20 cellular contexts compared by ENCODE assay signal in the genomic region with DNA sequence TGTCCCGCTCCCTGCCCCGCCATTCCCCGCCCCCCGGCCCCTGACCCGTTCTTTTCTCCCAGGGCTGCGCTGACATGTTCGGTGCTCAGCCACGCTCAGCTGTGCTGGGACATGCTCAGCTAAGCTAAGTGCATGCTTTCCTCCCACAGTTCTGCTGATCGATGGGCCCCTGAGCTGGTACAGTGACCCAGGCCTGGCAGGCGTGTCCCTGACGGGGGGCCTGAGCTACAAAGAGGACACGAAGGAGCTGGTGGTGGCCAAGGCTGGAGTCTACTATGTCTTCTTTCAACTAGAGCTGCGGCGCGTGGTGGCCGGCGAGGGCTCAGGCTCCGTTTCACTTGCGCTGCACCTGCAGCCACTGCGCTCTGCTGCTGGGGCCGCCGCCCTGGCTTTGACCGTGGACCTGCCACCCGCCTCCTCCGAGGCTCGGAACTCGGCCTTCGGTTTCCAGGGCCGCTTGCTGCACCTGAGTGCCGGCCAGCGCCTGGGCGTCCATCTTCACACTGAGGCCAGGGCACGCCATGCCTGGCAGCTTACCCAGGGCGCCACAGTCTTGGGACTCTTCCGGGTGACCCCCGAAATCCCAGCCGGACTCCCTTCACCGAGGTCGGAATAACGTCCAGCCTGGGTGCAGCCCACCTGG. TPM values are rescaled to one million over a fixed set of nuclear protein-coding genes. Genes with fewer than 3 reads are reported as not detected.
DNase-seq lines count a peak whose midpoint lies in the region; ATAC-seq, FAIRE-seq and TF ChIP-seq lines count a peak whose summit lies in the region.
"Had no signal": no experiment of that assay in that cellular context is flagged by ENCODE, and none has a peak within 500 bp of the region (broad histone marks: within the 10 kb centered on the region; RNA-seq: fewer than 3 reads in every experiment).

No MANE protein-coding gene starts in this region.

- H3K4me1 Mint-ChIP-seq in central memory CD8-positive, alpha-beta T cell = peaks cover 58% of the 10 kb centered on the region
- H3K4me1 Mint-ChIP-seq in stimulated activated effector memory CD8-positive, alpha-beta T cell treated with anti-CD3 and anti-CD28 coated beads, Interleukin-12 subunit alpha, Interleukin-12 subunit beta, amount 100 ng/mL, for 72 hours = peaks cover 62% of the 10 kb centered on the region
- peaks cover 39 to 56% of the 10 kb centered on the region in 2 donors for H3K4me1 Mint-ChIP-seq in stimulated activated naive B cell treated with anti-CD40 and anti-IgM and Interleukin-4, amounts not matched to agents 10 μg/mL and 1 μg/mL and 100 μg/mL, for 72 hours

- dilution Hi-C loops in keratinocyte (cut with MboI; ENCODE audit: extremely low pct_ligation_motif_present, low sequenced_read_pairs) = no loop called here

- FAIRE-seq in keratinocyte (lab: Jason Lieb, UNC) = no peak
- FAIRE-seq: HepG2 had no signal

- H3K27ac Mint-ChIP-seq in central memory CD8-positive, alpha-beta T cell (ENCODE audit: low read depth) = no peak overlapping the region
- H3K27ac Mint-ChIP-seq in stimulated activated effector memory CD8-positive, alpha-beta T cell treated with anti-CD3 and anti-CD28 coated beads, Interleukin-12 subunit alpha, Interleukin-12 subunit beta, amount 100 ng/mL, for 72 hours = no peak overlapping the region
- no peak overlapping the region for H3K27ac Mint-ChIP-seq in stimulated activated naive B cell treated with anti-CD40 and anti-IgM and Interleukin-4, amounts not matched to agents 10 μg/mL and 1 μg/mL and 100 μg/mL, for 72 hours
- H3K27ac Mint-ChIP-seq: activated CD4-positive, alpha-beta T cell treated with anti-CD3 and anti-CD28 coated beads, Interleukin-2, amount 10 ng/mL, durations not matched to agents 7 days and 5 days had no signal

- H3K4me3 Mint-ChIP-seq in central memory CD8-positive, alpha-beta T cell = peak overlapping the region; percentile 33
- H3K4me3 Mint-ChIP-seq in stimulated activated effector memory CD8-positive, alpha-beta T cell treated with anti-CD3 and anti-CD28 coated beads, Interleukin-12 subunit alpha, Interleukin-12 subunit beta, amount 100 ng/mL, for 72 hours = peak overlapping the region; percentile 38
- H3K4me3 Mint-ChIP-seq in stimulated activated naive B cell treated with anti-CD40 and anti-IgM and Interleukin-4, amounts not matched to agents 10 μg/mL and 1 μg/mL and 100 μg/mL, for 72 hours = no peak overlapping the region
- H3K4me3 Mint-ChIP-seq: activated CD4-positive, alpha-beta T cell treated with anti-CD3 and anti-CD28 coated beads, Interleukin-2, amount 10 ng/mL, durations not matched to agents 7 days and 5 days had no signal

- H3K9me3 Mint-ChIP-seq in central memory CD8-positive, alpha-beta T cell = no peaks in the 10 kb centered on the region
- H3K9me3 Mint-ChIP-seq in stimulated activated effector memory CD8-positive, alpha-beta T cell treated with anti-CD3 and anti-CD28 coated beads, Interleukin-12 subunit alpha, Interleukin-12 subunit beta, amount 100 ng/mL, for 72 hours = no peaks in the 10 kb centered on the region
- peaks cover 6 to 8% of the 10 kb centered on the region in 2 donors for H3K9me3 Mint-ChIP-seq in stimulated activated naive B cell treated with anti-CD40 and anti-IgM and Interleukin-4, amounts not matched to agents 10 μg/mL and 1 μg/mL and 100 μg/mL, for 72 hours

- H3K4me3 ChIP-seq in H7 (ENCODE audit: insufficient read depth, low read depth, low read length) (peak overlapping the region; percentile 10; the same call in 1 of the 2 replicates), keratinocyte (ENCODE audit: control insufficient read depth in 2 of 3, extremely low read depth in 1 of 3, insufficient read depth in 2 of 3, low read depth in 1 of 3, low read length in 3 of 3) (peak overlapping the region in 1 of 3 experiments; percentile 22)
- H3K4me3 ChIP-seq: left ventricle myocardium inferior, ovary, uterus had no signal

- H3K27ac ChIP-seq in keratinocyte (ENCODE audit: control insufficient read depth, insufficient read depth, low read length) = no peak overlapping the region
- H3K27ac ChIP-seq: left ventricle myocardium inferior, ovary, uterus had no signal

- DNase-seq in H7 = peak; percentile 80
- no peak for DNase-seq in central memory CD8-positive, alpha-beta T cell (ENCODE audit: low spot score in 2 of 2)
- DNase-seq in keratinocyte (ENCODE audit: low read depth, low spot score) = no peak
- DNase-seq in stimulated activated effector memory CD8-positive, alpha-beta T cell treated with anti-CD3 and anti-CD28 coated beads, Interleukin-12 subunit alpha, Interleukin-12 subunit beta, amount 100 ng/mL, for 72 hours (ENCODE audit: low spot score in 2 of 2) = no peak
- no peak for DNase-seq in RKO (ENCODE audit: low spot score)
- no peak for DNase-seq in stimulated activated naive B cell treated with anti-CD40 and anti-IgM and Interleukin-4, amounts not matched to agents 10 μg/mL and 1 μg/mL and 100 μg/mL, for 72 hours
- DNase-seq: activated CD4-positive, alpha-beta T cell treated with anti-CD3 and anti-CD28 coated beads, Interleukin-2, amount 10 ng/mL, durations not matched to agents 7 days and 5 days; activated gamma-delta T cell treated with Interleukin-2 at 50 U/mL for 16 hours; anterior cingulate cortex; cerebellar nuclear complex; COR-L47; left ventricle myocardium inferior; NCI-H187 treated with DMSO at 0.1 percent for 48 hours; NCI-H345; ovary; stimulated activated CD4-positive, alpha-beta T cell treated with anti-CD3 and anti-CD28 coated beads, Interleukin-4, amount 100 ng/mL, for 1 hour; SW 1271; uterus had no signal

- H3K9me1 ChIP-seq in keratinocyte (ENCODE audit: control insufficient read depth, extremely low read depth, insufficient read depth, low read length) = no peaks in the 10 kb centered on the region

- no peak for TF ChIP-seq CTCF in keratinocyte (optimal IDR thresholded peaks at IDR 0.05 in 1 of 3, IDR thresholded peaks at IDR 0.05 in 1 of 3, conservative IDR thresholded peaks at IDR 0.05 in 1 of 3; ENCODE audit: extremely low read depth in 1 of 3, insufficient read depth in 2 of 3, low read length in 3 of 3)

- H2AFZ ChIP-seq in keratinocyte (ENCODE audit: control insufficient read depth, low read length) = no peak overlapping the region

- peaks cover 25% of the 10 kb centered on the region for H3K36me3 Mint-ChIP-seq in central memory CD8-positive, alpha-beta T cell (ENCODE audit: insufficient read depth)
- peaks cover 64% of the 10 kb centered on the region for H3K36me3 Mint-ChIP-seq in stimulated activated effector memory CD8-positive, alpha-beta T cell treated with anti-CD3 and anti-CD28 coated beads, Interleukin-12 subunit alpha, Interleukin-12 subunit beta, amount 100 ng/mL, for 72 hours
- H3K36me3 Mint-ChIP-seq in stimulated activated naive B cell treated with anti-CD40 and anti-IgM and Interleukin-4, amounts not matched to agents 10 μg/mL and 1 μg/mL and 100 μg/mL, for 72 hours = peaks cover 37 to 41% of the 10 kb centered on the region in 2 donors

- H4K20me1 ChIP-seq in keratinocyte (ENCODE audit: control insufficient read depth, extremely low read depth, insufficient read depth, low read length) = no peaks in the 10 kb centered on the region

- peaks cover 48% of the 10 kb centered on the region for H3K27me3 ChIP-seq in H7 (ENCODE audit: control insufficient read depth, insufficient read depth, low read length)
- no peaks in the 10 kb centered on the region for H3K27me3 ChIP-seq in keratinocyte (ENCODE audit: control insufficient read depth, extremely low read depth, insufficient read depth, low read length)
- H3K27me3 ChIP-seq: ovary had no signal

- peaks cover 37% of the 10 kb centered on the region for H3K4me1 ChIP-seq in keratinocyte (ENCODE audit: control insufficient read depth, extremely low read depth, insufficient read depth, low read length)

- no peak overlapping the region for H3K9ac ChIP-seq in keratinocyte (ENCODE audit: control insufficient read depth, extremely low read depth, insufficient read depth, low read length)

- H3K4me2 ChIP-seq in keratinocyte (ENCODE audit: control insufficient read depth, extremely low read depth, insufficient read depth, low read depth, low read length) = peak overlapping the region; percentile 16

- H3K9me3 ChIP-seq in keratinocyte (ENCODE audit: control insufficient read depth, low read depth, low read length) = no peaks in the 10 kb centered on the region
- H3K9me3 ChIP-seq: uterus had no signal

- H3K36me3 ChIP-seq in H7 (replicated peaks; ENCODE audit: control insufficient read depth, insufficient read depth, low read length) = peaks cover 3% of the 10 kb centered on the region
- peaks cover 11 to 16% of the 10 kb centered on the region in 2 experiments for H3K36me3 ChIP-seq in keratinocyte (ENCODE audit: control insufficient read depth in 2 of 2, extremely low read depth in 1 of 2, insufficient read depth in 2 of 2, low read length in 2 of 2)
- H3K36me3 ChIP-seq: ovary, uterus had no signal

- no peak for ATAC-seq in central memory CD8-positive, alpha-beta T cell (replicated peaks; ENCODE audit: extremely low read depth, poor library complexity, severe bottlenecking)
- ATAC-seq in stimulated activated effector memory CD8-positive, alpha-beta T cell treated with anti-CD3 and anti-CD28 coated beads, Interleukin-12 subunit alpha, Interleukin-12 subunit beta, amount 100 ng/mL, for 72 hours = no peak
- ATAC-seq in HG02870 (IDR thresholded peaks at IDR 0.05; ENCODE audit: unreplicated experiment) = no peak
- no peak for ATAC-seq in stimulated activated naive B cell treated with anti-CD40 and anti-IgM and Interleukin-4, amounts not matched to agents 10 μg/mL and 1 μg/mL and 100 μg/mL, for 72 hours (replicated peaks)
- ATAC-seq: HepG2 had no signal

- peaks cover 35% of the 10 kb centered on the region for H3K79me2 ChIP-seq in keratinocyte (ENCODE audit: control insufficient read depth, insufficient read depth, low read length)

- H3K27me3 Mint-ChIP-seq in central memory CD8-positive, alpha-beta T cell = peaks cover 12% of the 10 kb centered on the region
- H3K27me3 Mint-ChIP-seq in stimulated activated naive B cell treated with anti-CD40 and anti-IgM and Interleukin-4, amounts not matched to agents 10 μg/mL and 1 μg/mL and 100 μg/mL, for 72 hours = peaks cover 24 to 40% of the 10 kb centered on the region in 2 donors

RNA-seq across cellular contexts. Expression of a gene that starts 3.7 kb away (rescaled TPM):
- total RNA-seq in H7 (2014; rRNA removed; shearing (Covaris generic)) = 1.3 and 2.6 TPM in 2 replicates
- 11.1 to 12.8 TPM (median 12.3 TPM) in 3 replicates for polyA plus RNA-seq in keratinocyte
- 5.9 TPM for polyA plus RNA-seq in keratinocyte (2011; ENCODE audit: low read depth)
- polyA plus RNA-seq in keratinocyte (2011; cell fraction: cytosol; rRNA removed) = 7.6 and 8.5 TPM in 2 replicates
- 20.4 and 25.8 TPM in 2 replicates for polyA plus RNA-seq in keratinocyte (2011; cell fraction: nucleus; rRNA removed)
- 19.1 and 22.5 TPM in 2 replicates for polyA plus RNA-seq in keratinocyte (2012; ENCODE audit: low replicate concordance)
- 4.0 to 11.9 TPM (median 4.3 TPM) in 3 replicates for polyA minus RNA-seq in keratinocyte
- 15.5 TPM for polyA minus RNA-seq in keratinocyte (2011; cell fraction: cytosol; rRNA and poly(A)+ RNA removed)
- polyA minus RNA-seq in keratinocyte (2011; cell fraction: nucleus; rRNA and poly(A)+ RNA removed) = 13.7 and 13.8 TPM in 2 replicates

RNA-seq across cellular contexts. Expression of a gene that starts 32.5 kb away (rescaled TPM):
- 1.4 and 2.9 TPM in 2 replicates for total RNA-seq in H7 (2014; rRNA removed; shearing (Covaris generic))
- not detected in 3 replicates for polyA plus RNA-seq in keratinocyte
- not detected for polyA plus RNA-seq in keratinocyte (2011; ENCODE audit: low read depth)
- not detected in 2 replicates for polyA plus RNA-seq in keratinocyte (2011; cell fraction: cytosol; rRNA removed)
- polyA plus RNA-seq in keratinocyte (2011; cell fraction: nucleus; rRNA removed) = not detected in 2 replicates
- polyA plus RNA-seq in keratinocyte (2012; ENCODE audit: low replicate concordance) = not detected in 2 replicates
- not detected in 3 replicates for polyA minus RNA-seq in keratinocyte
- polyA minus RNA-seq in keratinocyte (2011; cell fraction: cytosol; rRNA and poly(A)+ RNA removed) = not detected
- polyA minus RNA-seq in keratinocyte (2011; cell fraction: nucleus; rRNA and poly(A)+ RNA removed) = not detected in 2 replicates
- total RNA-seq: HepG2 had no signal
- polyA plus RNA-seq: HepG2 had no signal

RNA-seq across cellular contexts. Expression of a gene that starts 53.0 kb away (rescaled TPM):
- total RNA-seq in H7 (2014; rRNA removed; shearing (Covaris generic)) = 0.59 and 1.1 TPM in 2 replicates
- polyA plus RNA-seq in keratinocyte = 0.09 to 0.13 TPM in 2 of 3 replicates, not detected in the other
- not detected for polyA plus RNA-seq in keratinocyte (2011; ENCODE audit: low read depth)
- 0.06 and 0.09 TPM in 2 replicates for polyA plus RNA-seq in keratinocyte (2011; cell fraction: cytosol; rRNA removed)
- polyA plus RNA-seq in keratinocyte (2011; cell fraction: nucleus; rRNA removed) = 0.05 and 0.10 TPM in 2 replicates
- polyA plus RNA-seq in keratinocyte (2012; ENCODE audit: low replicate concordance) = 7.1 and 26.3 TPM in 2 replicates
- polyA minus RNA-seq in keratinocyte = not detected in 3 replicates
- polyA minus RNA-seq in keratinocyte (2011; cell fraction: cytosol; rRNA and poly(A)+ RNA removed) = not detected
- polyA minus RNA-seq in keratinocyte (2011; cell fraction: nucleus; rRNA and poly(A)+ RNA removed) = not detected in 2 replicates

RNA-seq across cellular contexts. Expression of a gene that starts 56.4 kb away (rescaled TPM):
- total RNA-seq in H7 (2014; rRNA removed; shearing (Covaris generic)) = 3.6 TPM in 1 of 2 replicates, not detected in the other
- 0.22 to 0.53 TPM (median 0.30 TPM) in 3 replicates for polyA plus RNA-seq in keratinocyte
- not detected for polyA plus RNA-seq in keratinocyte (2011; ENCODE audit: low read depth)
- polyA plus RNA-seq in keratinocyte (2011; cell fraction: cytosol; rRNA removed) = 0.12 and 0.31 TPM in 2 replicates
- polyA plus RNA-seq in keratinocyte (2011; cell fraction: nucleus; rRNA removed) = 0.18 and 0.28 TPM in 2 replicates
- polyA plus RNA-seq in keratinocyte (2012; ENCODE audit: low replicate concordance) = 0.20 and 0.34 TPM in 2 replicates
- polyA minus RNA-seq in keratinocyte = not detected in 3 replicates
- polyA minus RNA-seq in keratinocyte (2011; cell fraction: cytosol; rRNA and poly(A)+ RNA removed) = not detected
- not detected in 2 replicates for polyA minus RNA-seq in keratinocyte (2011; cell fraction: nucleus; rRNA and poly(A)+ RNA removed)
- total RNA-seq: HepG2, left ventricle myocardium inferior had no signal
- polyA plus RNA-seq: ovary had no signal

Comparison
In these comparisons a context has a peak if more than half of its experiments do, and no peak if none do; other contexts are left out.
1. H3K4me3 Mint-ChIP-seq: peak in central memory CD8-positive, alpha-beta T cell (single experiment) and stimulated activated effector memory CD8-positive, alpha-beta T cell treated with anti-CD3 and anti-CD28 coated beads, Interleukin-12 subunit alpha, Interleukin-12 subunit beta, amount 100 ng/mL, for 72 hours (single experiment); none in stimulated activated naive B cell treated with anti-CD40 and anti-IgM and Interleukin-4, amounts not matched to agents 10 μg/mL and 1 μg/mL and 100 μg/mL, for 72 hours (0 of 2).